19 cellular contexts compared by ENCODE assay signal in genomic region chr9:107906074-107906473, GRCh38.
DNase-seq lines count a peak whose midpoint lies in the region; FAIRE-seq and TF ChIP-seq lines count a peak whose summit lies in the region.
"Had no signal": no experiment of that assay in that cellular context is flagged by ENCODE, and none has a peak within 500 bp of the region (broad histone marks: within the 10 kb centered on the region; RNA-seq: fewer than 3 reads in every experiment).

No MANE protein-coding gene starts in this region.

- no peak overlapping the region for H3K4me2 ChIP-seq in Karpas-422 (ENCODE audit: low read depth, low read length, poor library complexity, severe bottlenecking)

- DNase-seq in Karpas-422 (peak; percentile 44), NCI-H345 (lab: John Stamatoyannopoulos, UW) (peak; percentile 29), dorsolateral prefrontal cortex (no peak), retina (peak; percentile 20), HK-2 (ENCODE audit: unreplicated experiment) (no peak), ecto neural progenitor cell (ENCODE audit: low spot score) (no peak), RCC 7860 (ENCODE audit: low spot score) (no peak)
- DNase-seq in activated CD8-positive, alpha-beta memory T cell treated with anti-CD3 and anti-CD28 coated beads, Interleukin-2, amount 50 U/mL, for 48 hours: no peak
- DNase-seq: GDM1, NCI-H1105 treated with DMSO at 0.1 percent for 48 hours, NCI-H1694 treated with DMSO at 0.1 percent for 48 hours, NCI-H2081 treated with DMSO at 0.1 percent for 48 hours, NCI-H524 treated with DMSO at 0.1 percent for 48 hours, NCI-H82, SHP77 had no signal

- TF ChIP-seq CTCF in dorsolateral prefrontal cortex (IDR thresholded peaks at IDR 0.05 in 54 of 56, conservative IDR thresholded peaks at IDR 0.05 in 2 of 56; ENCODE audit: low read depth in 1 of 56, partially characterized antibody in 56 of 56): no peak

- H3K9ac ChIP-seq in Karpas-422 (ENCODE audit: low read length): no peak overlapping the region

- H3K27ac ChIP-seq in Karpas-422 (ENCODE audit: low read length) (peak overlapping the region; percentile 19; the same call in 1 of the 2 replicates), dorsolateral prefrontal cortex (peak overlapping the region in 46 of 59 donors; percentile 2 to 94 (median 84))

- H3K4me1 ChIP-seq in Karpas-422 (ENCODE audit: low read length): peaks cover 10% of the 10 kb centered on the region

- intact Hi-C loops in dorsolateral prefrontal cortex (cut with DNase I): loop anchor here in 1 of 2 donors (10.0 kb wide), 1 partner anchor 271 kb away; no protein-coding TSS in a partner anchor

- H3K9me2 ChIP-seq in Karpas-422 (replicated peaks; ENCODE audit: insufficient read depth, low read length): 0 out of 2 replicates have a peak, but pooled peaks cover 3% of the 10 kb centered on the region

- H3K4me3 ChIP-seq in Karpas-422 (ENCODE audit: low read length) (no peak overlapping the region), dorsolateral prefrontal cortex (no peak overlapping the region)
- H3K4me3 ChIP-seq: K562 had no signal

- H3K36me3 ChIP-seq in Karpas-422 (ENCODE audit: insufficient read depth, low read length): no peaks in the 10 kb centered on the region

- H3K9me3 ChIP-seq in Karpas-422 (ENCODE audit: low read length): no peaks in the 10 kb centered on the region

- no peaks in the 10 kb centered on the region for H3K27me3 ChIP-seq in Karpas-422 (ENCODE audit: low read length)
- H3K27me3 ChIP-seq in dorsolateral prefrontal cortex: no peaks in the 10 kb centered on the region

- H4K20me1 ChIP-seq in Karpas-422 (ENCODE audit: insufficient read depth, low read depth, low read length): no peaks in the 10 kb centered on the region

- no peaks in the 10 kb centered on the region for H3K79me2 ChIP-seq in Karpas-422 (ENCODE audit: low read length)

- H2AFZ ChIP-seq in Karpas-422 (ENCODE audit: low read length): no peak overlapping the region

- no peak for FAIRE-seq in RCC 7860 (lab: Jason Lieb, UNC)
- FAIRE-seq: A204.1, GM18507, HepG2, K562 had no signal

Comparison
In these comparisons a context has a peak if more than half of its experiments do, and no peak if none do; other contexts are left out.
1. DNase-seq: peak in Karpas-422 (single experiment), NCI-H345 (single experiment) and retina (single experiment); none in dorsolateral prefrontal cortex (0 of 10), HK-2 (single experiment), activated CD8-positive, alpha-beta memory T cell treated with anti-CD3 and anti-CD28 coated beads, Interleukin-2, amount 50 U/mL, for 48 hours (single experiment), ecto neural progenitor cell (single experiment) and RCC 7860 (single experiment).